Comparison of ENCODE assay signal across 8 cellular contexts in genomic region chr14:61860294-61860918, GRCh38. TPM values are rescaled to one million over a fixed set of nuclear protein-coding genes. Genes with fewer than 3 reads are reported as not detected.
DNase-seq lines count a peak whose midpoint lies in the region; ATAC-seq lines count a peak whose summit lies in the region.

No MANE protein-coding gene starts in this region.

- ATAC-seq in GM21381 (IDR thresholded peaks at IDR 0.05; ENCODE audit: unreplicated experiment) (peak; percentile 97), HG03571 (IDR thresholded peaks at IDR 0.05; ENCODE audit: unreplicated experiment) (peak; percentile 97)

- DNase-seq in GDM1 (lab: John Stamatoyannopoulos, UW) (peak; percentile 4), SK-N-DZ (ENCODE audit: low spot score) (peak; percentile 22), hepatic stellate cell (ENCODE audit: low spot score) (peak; percentile 49), C1 segment of cervical spinal cord (lab: John Stamatoyannopoulos, UW) (no peak)
- peak; percentile 80 for DNase-seq in activated naive CD4-positive, alpha-beta T cell treated with anti-CD3 and anti-CD28 coated beads, Interleukin-2, amount 10 ng/mL, durations not matched to agents 7 days and 5 days
- DNase-seq in stimulated activated CD4-positive, alpha-beta T cell treated with anti-CD3 and anti-CD28 coated beads, Interleukin-4, amount 100 ng/mL, for 48 hours (ENCODE audit: low read depth in 2 of 2) = peak; percentile 53 to 60

- H3K9me3 Mint-ChIP-seq in activated naive CD4-positive, alpha-beta T cell treated with anti-CD3 and anti-CD28 coated beads, Interleukin-2, amount 10 ng/mL, durations not matched to agents 7 days and 5 days = no peaks in the 10 kb centered on the region

- no peaks in the 10 kb centered on the region for H3K4me1 Mint-ChIP-seq in activated naive CD4-positive, alpha-beta T cell treated with anti-CD3 and anti-CD28 coated beads, Interleukin-2, amount 10 ng/mL, durations not matched to agents 7 days and 5 days

- peaks cover 38% of the 10 kb centered on the region for H3K27me3 Mint-ChIP-seq in activated naive CD4-positive, alpha-beta T cell treated with anti-CD3 and anti-CD28 coated beads, Interleukin-2, amount 10 ng/mL, durations not matched to agents 7 days and 5 days

- H3K27ac Mint-ChIP-seq in activated naive CD4-positive, alpha-beta T cell treated with anti-CD3 and anti-CD28 coated beads, Interleukin-2, amount 10 ng/mL, durations not matched to agents 7 days and 5 days = no peak overlapping the region

- H3K4me3 Mint-ChIP-seq in activated naive CD4-positive, alpha-beta T cell treated with anti-CD3 and anti-CD28 coated beads, Interleukin-2, amount 10 ng/mL, durations not matched to agents 7 days and 5 days = no peak overlapping the region

- no peaks in the 10 kb centered on the region for H3K36me3 Mint-ChIP-seq in activated naive CD4-positive, alpha-beta T cell treated with anti-CD3 and anti-CD28 coated beads, Interleukin-2, amount 10 ng/mL, durations not matched to agents 7 days and 5 days

- CTCF ChIA-PET in activated naive CD4-positive, alpha-beta T cell treated with anti-CD3 and anti-CD28 coated beads, Interleukin-2, amount 10 ng/mL, durations not matched to agents 7 days and 5 days (lab: Charles Lee) = interaction anchor here (0.9 to 1.7 kb wide), 10 partner anchors 8 to 266 kb away, joined by 3 to 7 read pairs (median 4); no protein-coding TSS in a partner anchor

RNA-seq across cellular contexts. Expression of gene SYT16, which starts 47.9 kb away (rescaled TPM):
- 0.14 and 0.16 TPM in 2 replicates for polyA plus RNA-seq in SK-N-DZ (2014; cell fraction: cytosol; rRNA removed)
- polyA plus RNA-seq in SK-N-DZ (2014; cell fraction: nucleus; rRNA removed) = 0.07 and 0.25 TPM in 2 replicates

Comparison
In these comparisons a context has a peak if more than half of its experiments do, and no peak if none do; other contexts are left out.
1. DNase-seq: peak in GDM1 (single experiment), SK-N-DZ (single experiment), activated naive CD4-positive, alpha-beta T cell treated with anti-CD3 and anti-CD28 coated beads, Interleukin-2, amount 10 ng/mL, durations not matched to agents 7 days and 5 days (single experiment), hepatic stellate cell (single experiment) and stimulated activated CD4-positive, alpha-beta T cell treated with anti-CD3 and anti-CD28 coated beads, Interleukin-4, amount 100 ng/mL, for 48 hours (2 of 2); none in C1 segment of cervical spinal cord (0 of 14).